1 cellular context compared by ENCODE assay signal in the genomic region with DNA sequence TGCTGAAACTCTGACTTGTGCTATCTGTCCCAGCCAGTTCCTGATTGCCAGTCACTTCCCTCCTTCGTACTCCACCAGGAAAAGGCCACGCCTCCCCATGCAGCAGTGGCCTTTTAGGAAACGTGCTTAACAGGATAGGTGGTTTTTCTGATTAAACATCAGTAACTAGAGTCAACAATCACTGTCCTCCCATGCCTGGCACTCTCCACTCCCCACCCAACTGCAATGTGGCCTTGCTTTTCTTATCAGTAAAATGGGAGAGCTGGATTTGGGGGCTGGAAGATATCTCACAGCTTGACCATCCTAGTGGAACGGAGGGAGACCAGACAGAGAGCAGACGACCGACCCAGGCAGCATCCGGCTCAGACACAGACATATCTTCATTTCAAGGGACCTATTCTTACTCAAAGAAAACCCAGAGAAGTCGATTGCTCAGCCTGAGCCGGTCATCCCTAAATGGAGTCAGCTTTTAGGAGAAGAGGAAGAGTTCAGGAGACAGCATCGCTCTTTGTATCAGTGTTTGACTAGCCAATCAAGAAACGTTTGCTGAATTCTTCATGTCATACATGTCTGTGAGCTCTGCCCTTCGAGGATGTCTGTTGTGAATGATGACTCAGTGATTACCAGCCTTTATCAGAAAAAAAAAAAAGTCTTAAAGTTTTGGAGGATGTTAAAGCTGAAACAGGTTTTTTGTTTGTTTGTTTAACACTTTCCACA.
TF ChIP-seq lines count a peak whose summit lies in the region.

No MANE protein-coding gene starts in this region.

TF ChIP-seq in IMR-90, 13 proteins besides CTCF, POLR2A, EP300 and RAD21 (continued from another document):
- 0 out of 2 replicates have a peak, but pooled peaks have one; percentile 28 for TF ChIP-seq NFE2L2 (IDR thresholded peaks at IDR 0.05; ENCODE audit: low read depth, low read length)
- no peak for TF ChIP-seq CEBPB (IDR thresholded peaks at IDR 0.05; ENCODE audit: low read depth, low read length)
